In the genomic region with DNA sequence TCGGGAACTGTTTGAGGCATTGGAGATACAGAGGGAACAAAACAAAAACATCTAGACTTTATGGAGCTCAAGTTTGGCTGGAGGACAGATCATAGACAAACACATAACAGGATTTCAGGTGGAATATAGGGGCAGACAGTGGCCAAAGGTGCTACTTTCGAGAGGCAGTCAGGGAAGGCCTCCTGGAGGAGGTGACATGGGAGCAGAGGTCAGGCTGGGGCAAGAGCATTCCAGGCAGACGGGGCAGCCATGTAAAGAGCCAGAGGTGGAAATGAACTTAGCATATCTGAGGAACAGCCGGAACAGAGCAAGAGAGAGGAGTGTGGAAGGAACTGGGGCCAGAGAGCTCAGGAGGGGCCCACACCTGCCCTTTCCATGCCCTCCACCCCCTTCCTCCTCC, we compare ENCODE assay signal across 18 cellular contexts.
DNase-seq lines count a peak whose midpoint lies in the region; ATAC-seq, FAIRE-seq and TF ChIP-seq lines count a peak whose summit lies in the region.
"Had no signal": no experiment of that assay in that cellular context is flagged by ENCODE, and none has a peak within 500 bp of the region (broad histone marks: within the 10 kb centered on the region; RNA-seq: fewer than 3 reads in every experiment).

No MANE protein-coding gene starts in this region.

- no peak overlapping the region for H3K27ac Mint-ChIP-seq in natural killer cell treated with Interleukin-12 subunit alpha and Interleukin-12 subunit beta and Interleukin-15 and Interleukin-18, amount 100 ng/mL, for 72 hours
- H3K27ac Mint-ChIP-seq in stimulated activated naive B cell treated with anti-CD40 and anti-IgM and Interleukin-4, amounts not matched to agents 10 μg/mL and 1 μg/mL and 100 μg/mL, for 72 hours: peak overlapping the region; percentile 76
- H3K27ac Mint-ChIP-seq: GM23338 had no signal

- H3K9me3 ChIP-seq in K562 (replicated peaks; ENCODE audit: control insufficient read depth, insufficient read depth, low read depth, low read length) (no peaks in the 10 kb centered on the region), neuronal stem cell (replicated peaks in 1 of 2; ENCODE audit: control insufficient read depth in 2 of 2, insufficient read depth in 1 of 2, low read depth in 1 of 2, low read length in 2 of 2) (no peaks in the 10 kb centered on the region)
- H3K9me3 ChIP-seq: BLaER1 treated with 17β-estradiol and CSF1 and Interleukin-3, amounts not matched to agents 10 nM and 100 nM had no signal

- CTCF ChIA-PET in K562 (lab: Yijun Ruan, JAX; ENCODE audit: low intra/inter-chr PET ratio): no interaction called here

- H3K14ac ChIP-seq in neuronal stem cell (ENCODE audit: low read length): no peak overlapping the region

- H3K18ac ChIP-seq in neuronal stem cell (ENCODE audit: low read length): no peak overlapping the region

- in situ Hi-C loops in K562 (cut with MboI): no loop called here

- peaks cover 36 to 43% of the 10 kb centered on the region in 2 donors for H3K27me3 Mint-ChIP-seq in natural killer cell treated with Interleukin-12 subunit alpha and Interleukin-12 subunit beta and Interleukin-15 and Interleukin-18, amount 100 ng/mL, for 72 hours
- H3K27me3 Mint-ChIP-seq in stimulated activated naive B cell treated with anti-CD40 and anti-IgM and Interleukin-4, amounts not matched to agents 10 μg/mL and 1 μg/mL and 100 μg/mL, for 72 hours: peaks cover 17 to 21% of the 10 kb centered on the region in 2 donors

- no peak for FAIRE-seq in K562 (lab: Jason Lieb, UNC)
- FAIRE-seq: GM12878, GM18507 had no signal

- no peaks in the 10 kb centered on the region for H3K9me1 ChIP-seq in K562 (ENCODE audit: control insufficient read depth, insufficient read depth, low read length)

- no peak overlapping the region for H4K8ac ChIP-seq in neuronal stem cell (ENCODE audit: low read depth, low read length)

- H3K79me2 ChIP-seq in K562 (ENCODE audit: control insufficient read depth, insufficient read depth, low read length): no peaks in the 10 kb centered on the region

- H3K4me1 ChIP-seq in K562 (replicated peaks in 1 of 2; ENCODE audit: control insufficient read depth in 2 of 2, insufficient read depth in 2 of 2, low read length in 2 of 2) (peaks cover 5 to 14% of the 10 kb centered on the region in 2 experiments; a peak in 4 of 5 replicates), neuronal stem cell (ENCODE audit: control insufficient read depth in 2 of 2, insufficient read depth in 1 of 2, low read depth in 1 of 2, low read length in 2 of 2) (peaks cover 0 to 4% of the 10 kb centered on the region in 2 donors)

- DNase-seq in activated gamma-delta T cell treated with Interleukin-2 at 50 U/mL for 16 hours (peak; percentile 1), activated gamma-delta T cell (lab: John Stamatoyannopoulos, UW) (no peak), K562 (ENCODE audit: extremely low read depth in 1 of 4, low spot score in 3 of 4) (no peak), NCI-H1694 (lab: John Stamatoyannopoulos, UW) (no peak), neuronal stem cell (ENCODE audit: low spot score) (no peak)
- peak; percentile 46 for DNase-seq in natural killer cell treated with Interleukin-12 subunit alpha and Interleukin-12 subunit beta and Interleukin-15 and Interleukin-18, amount 100 ng/mL, for 72 hours (ENCODE audit: low spot score)
- DNase-seq in stimulated activated naive B cell treated with anti-CD40 and anti-IgM and Interleukin-4, amounts not matched to agents 10 μg/mL and 1 μg/mL and 100 μg/mL, for 72 hours: no peak
- DNase-seq: DND-41, GDM1, NCI-H1436 treated with DMSO at 0.1 percent for 48 hours, NCI-H2081, NCI-H524 had no signal

- POLR2A ChIA-PET in K562 (lab: Yijun Ruan, JAX): interaction anchor here (1.0 to 1.4 kb wide), 3 partner anchors 10 to 22 kb away, joined by 3 to 4 read pairs (median 3); no protein-coding TSS in a partner anchor

- peaks cover 24% of the 10 kb centered on the region; the same call in 1 of the 2 replicates for H4K20me1 ChIP-seq in K562 (replicated peaks; ENCODE audit: control insufficient read depth, insufficient read depth, low read length)

- no peak overlapping the region for H3K9ac ChIP-seq in K562 (ENCODE audit: insufficient read depth in 1 of 2, low read depth in 2 of 2, low read length in 2 of 2)
- H3K9ac ChIP-seq in neuronal stem cell (ENCODE audit: low read depth, low read length, poor library complexity): no peak overlapping the region
- H3K9ac ChIP-seq: BLaER1 treated with 17β-estradiol and CSF1 and Interleukin-3, amounts not matched to agents 10 nM and 100 nM had no signal

- H2BK5ac ChIP-seq in neuronal stem cell (ENCODE audit: low read length): no peak overlapping the region

- TF ChIP-seq CTCF in K562 (IDR thresholded peaks at IDR 0.05 in 2 of 3, conservative IDR thresholded peaks at IDR 0.05 in 1 of 3; ENCODE audit: insufficient read depth in 2 of 3, low read depth in 1 of 3, low read length in 3 of 3): no peak

- H3K4ac ChIP-seq in neuronal stem cell (ENCODE audit: low read length): no peak overlapping the region

- no peak overlapping the region for H2BK12ac ChIP-seq in neuronal stem cell (ENCODE audit: low read length)

- no peak overlapping the region for H2BK120ac ChIP-seq in neuronal stem cell (ENCODE audit: low read depth, low read length)

- no peak overlapping the region for H2BK15ac ChIP-seq in neuronal stem cell (ENCODE audit: low read length)

- H3K4me3 ChIP-seq in K562: no peak overlapping the region
- no peak overlapping the region for H3K4me3 ChIP-seq in neuronal stem cell (ENCODE audit: low read length in 2 of 2)
- H3K4me3 ChIP-seq: BLaER1 treated with 17β-estradiol and CSF1 and Interleukin-3, amounts not matched to agents 10 nM and 100 nM; GM12878; GM23338 had no signal

- WGBS in K562 (ENCODE audit: insufficient coverage, low coverage, missing lambda C conversion rate): 1% methylated on average over 4 of the region's 4 CpGs
- no CpG with 5 or more reads among the region's 4 CpGs for WGBS in neuronal stem cell (ENCODE audit: extremely low coverage in 2 of 2, insufficient read length in 2 of 2, insufficient replicate concordance in 1 of 2), 2 donors

- no peak for ATAC-seq in K562
- no peak for ATAC-seq in natural killer cell treated with Interleukin-12 subunit alpha and Interleukin-12 subunit beta and Interleukin-15 and Interleukin-18, amount 100 ng/mL, for 72 hours
- ATAC-seq in stimulated activated naive B cell treated with anti-CD40 and anti-IgM and Interleukin-4, amounts not matched to agents 10 μg/mL and 1 μg/mL and 100 μg/mL, for 72 hours (replicated peaks): no peak
- ATAC-seq in GM18511 (IDR thresholded peaks at IDR 0.05; ENCODE audit: unreplicated experiment): no peak
- ATAC-seq: GM23338, HCT116 had no signal

- H3K27me3 ChIP-seq in K562 (ENCODE audit: control insufficient read depth in 2 of 2, insufficient read depth in 2 of 2, low read length in 2 of 2) (peaks cover 7 to 62% of the 10 kb centered on the region in 2 experiments; a peak in 4 of 5 replicates), neuronal stem cell (ENCODE audit: control insufficient read depth in 3 of 3, insufficient read depth in 3 of 3, low read depth in 1 of 3, low read length in 3 of 3) (no peaks in the 10 kb centered on the region)
- H3K27me3 ChIP-seq: BLaER1 treated with 17β-estradiol and CSF1 and Interleukin-3, amounts not matched to agents 10 nM and 100 nM had no signal

- TF ChIP-seq EP300 in K562 (IDR thresholded peaks at IDR 0.05; ENCODE audit: low read length): no peak

- H3K4me2 ChIP-seq in K562 (ENCODE audit: insufficient read depth, low read length) (no peak overlapping the region), neuronal stem cell (ENCODE audit: insufficient read depth, low read length, poor library complexity, severe bottlenecking) (no peak overlapping the region)
- H3K4me2 ChIP-seq: BLaER1 treated with 17β-estradiol and CSF1 and Interleukin-3, amounts not matched to agents 10 nM and 100 nM; GM23338 had no signal

- no peak for TF ChIP-seq RAD21 in K562 (CRISPR knock-in tag; conservative IDR thresholded peaks at IDR 0.05 in 1 of 2, IDR thresholded peaks at IDR 0.05 in 1 of 2)

- no peaks in the 10 kb centered on the region for H3K36me3 ChIP-seq in K562 (ENCODE audit: control insufficient read depth, insufficient read depth, low read length)
- H3K36me3 ChIP-seq in neuronal stem cell (replicated peaks in 1 of 2; ENCODE audit: control insufficient read depth in 2 of 2, insufficient read depth in 2 of 2, low read length in 2 of 2): no peaks in the 10 kb centered on the region
- H3K36me3 ChIP-seq: BLaER1 treated with 17β-estradiol and CSF1 and Interleukin-3, amounts not matched to agents 10 nM and 100 nM had no signal

- no peak overlapping the region for H4K91ac ChIP-seq in neuronal stem cell (ENCODE audit: low read depth, low read length, poor library complexity)

- no peaks in the 10 kb centered on the region for H3K9me3 Mint-ChIP-seq in natural killer cell treated with Interleukin-12 subunit alpha and Interleukin-12 subunit beta and Interleukin-15 and Interleukin-18, amount 100 ng/mL, for 72 hours
- H3K9me3 Mint-ChIP-seq in stimulated activated naive B cell treated with anti-CD40 and anti-IgM and Interleukin-4, amounts not matched to agents 10 μg/mL and 1 μg/mL and 100 μg/mL, for 72 hours: no peaks in the 10 kb centered on the region
- H3K9me3 Mint-ChIP-seq: GM23338 had no signal

- no peak overlapping the region for H2AFZ ChIP-seq in K562 (ENCODE audit: low read depth, low read length)
- no peak overlapping the region for H2AFZ ChIP-seq in neuronal stem cell (ENCODE audit: low read length)
- H2AFZ ChIP-seq: GM23338 had no signal

- H3K27ac ChIP-seq in K562 (ENCODE audit: extremely low read depth, low read depth, low read length) (no peak overlapping the region), neuronal stem cell (replicated peaks; ENCODE audit: low read length) (no peak overlapping the region)
- H3K27ac ChIP-seq: BLaER1 treated with 17β-estradiol and CSF1 and Interleukin-3, amounts not matched to agents 10 nM and 100 nM had no signal

- H3K23ac ChIP-seq in neuronal stem cell (ENCODE audit: low read depth, low read length, poor library complexity): no peak overlapping the region

- intact Hi-C loops in K562 (cut with micrococcal nuclease): no loop called here

- no peak overlapping the region for H2AK5ac ChIP-seq in neuronal stem cell (ENCODE audit: low read depth, low read length)

- peaks cover 42 to 49% of the 10 kb centered on the region in 2 donors for H3K4me1 Mint-ChIP-seq in natural killer cell treated with Interleukin-12 subunit alpha and Interleukin-12 subunit beta and Interleukin-15 and Interleukin-18, amount 100 ng/mL, for 72 hours (ENCODE audit: low read depth in 2 of 2)
- peaks cover 0 to 2% of the 10 kb centered on the region in 2 donors for H3K4me1 Mint-ChIP-seq in stimulated activated naive B cell treated with anti-CD40 and anti-IgM and Interleukin-4, amounts not matched to agents 10 μg/mL and 1 μg/mL and 100 μg/mL, for 72 hours

- peak overlapping the region; percentile 38 for H3K4me3 Mint-ChIP-seq in natural killer cell treated with Interleukin-12 subunit alpha and Interleukin-12 subunit beta and Interleukin-15 and Interleukin-18, amount 100 ng/mL, for 72 hours
- H3K4me3 Mint-ChIP-seq in stimulated activated naive B cell treated with anti-CD40 and anti-IgM and Interleukin-4, amounts not matched to agents 10 μg/mL and 1 μg/mL and 100 μg/mL, for 72 hours: no peak overlapping the region
- H3K4me3 Mint-ChIP-seq: GM23338 had no signal

- TF ChIP-seq POLR2A in K562 (conservative IDR thresholded peaks at IDR 0.05): no peak

- BruUV-seq in K562 (replicated peaks; lab: Mats Ljungman, UMichigan): no TSS peak

- no peaks in the 10 kb centered on the region for H3K36me3 Mint-ChIP-seq in natural killer cell treated with Interleukin-12 subunit alpha and Interleukin-12 subunit beta and Interleukin-15 and Interleukin-18, amount 100 ng/mL, for 72 hours
- H3K36me3 Mint-ChIP-seq in stimulated activated naive B cell treated with anti-CD40 and anti-IgM and Interleukin-4, amounts not matched to agents 10 μg/mL and 1 μg/mL and 100 μg/mL, for 72 hours: no peaks in the 10 kb centered on the region

- no peaks in the 10 kb centered on the region for H3K79me1 ChIP-seq in neuronal stem cell (ENCODE audit: low read depth, low read length)

Comparison
In these comparisons a context has a peak if more than half of its experiments do, and no peak if none do; other contexts are left out.
1. DNase-seq: peak in activated gamma-delta T cell treated with Interleukin-2 at 50 U/mL for 16 hours (single experiment) and natural killer cell treated with Interleukin-12 subunit alpha and Interleukin-12 subunit beta and Interleukin-15 and Interleukin-18, amount 100 ng/mL, for 72 hours (single experiment); none in activated gamma-delta T cell (single experiment), K562 (0 of 4), stimulated activated naive B cell treated with anti-CD40 and anti-IgM and Interleukin-4, amounts not matched to agents 10 μg/mL and 1 μg/mL and 100 μg/mL, for 72 hours (single experiment), NCI-H1694 (single experiment) and neuronal stem cell (single experiment).